11 cellular contexts compared by ENCODE assay signal in genomic region chr7:90597879-90598278, GRCh38. TPM values are rescaled to one million over a fixed set of nuclear protein-coding genes. Genes with fewer than 3 reads are reported as not detected.
A peak's percentile ranks its signal among the peaks of the same experiment; 100 is the strongest.
DNase-seq lines count a peak whose midpoint lies in the region; ATAC-seq and TF ChIP-seq lines count a peak whose summit lies in the region.
"Had no signal": no experiment of that assay in that cellular context is flagged by ENCODE, and none has a peak within 500 bp of the region (broad histone marks: within the 10 kb centered on the region; RNA-seq: fewer than 3 reads in every experiment).

No MANE protein-coding gene starts in this region.

- H3K36me3 Mint-ChIP-seq in activated naive CD4-positive, alpha-beta T cell treated with anti-CD3 and anti-CD28 coated beads, Interleukin-2, amount 50 U/mL, for 24 hours, result no peaks in the 10 kb centered on the region
- no peaks in the 10 kb centered on the region for H3K36me3 Mint-ChIP-seq in stimulated activated memory B cell treated with anti-CD40 and anti-IgM and Interleukin-4, amounts not matched to agents 10 μg/mL and 1 μg/mL and 100 μg/mL, for 72 hours

- H3K27ac ChIP-seq in VCaP (peak overlapping the region; percentile 97), right cardiac atrium (ENCODE audit: low read length) (no peak overlapping the region)
- H3K27ac ChIP-seq: A549 had no signal

- peak overlapping the region; percentile 92 for H3K4me3 ChIP-seq in right cardiac atrium (ENCODE audit: low read length)
- H3K4me3 ChIP-seq: A549 had no signal

- H3K27me3 ChIP-seq in right cardiac atrium (ENCODE audit: control insufficient read depth, insufficient read depth), result no peaks in the 10 kb centered on the region

- peaks cover 2% of the 10 kb centered on the region for H3K4me1 ChIP-seq in right cardiac atrium (ENCODE audit: control insufficient read depth, insufficient read depth, low read length)

- no peak for TF ChIP-seq CTCF in VCaP (conservative IDR thresholded peaks at IDR 0.05)

- no peak overlapping the region for H3K27ac Mint-ChIP-seq in activated naive CD4-positive, alpha-beta T cell treated with anti-CD3 and anti-CD28 coated beads, Interleukin-2, amount 50 U/mL, for 24 hours
- peak overlapping the region; percentile 91 for H3K27ac Mint-ChIP-seq in stimulated activated memory B cell treated with anti-CD40 and anti-IgM and Interleukin-4, amounts not matched to agents 10 μg/mL and 1 μg/mL and 100 μg/mL, for 72 hours
- H3K27ac Mint-ChIP-seq: activated CD4-positive, alpha-beta T cell treated with anti-CD3 and anti-CD28 coated beads, Interleukin-2, amount 10 ng/mL, durations not matched to agents 24 days and 14 days had no signal

- 16% methylated on average over 6 of the region's 6 CpGs for WGBS in right cardiac atrium

- DNase-seq in activated naive CD4-positive, alpha-beta T cell treated with anti-CD3 and anti-CD28 coated beads, Interleukin-2, amount 50 U/mL, for 16 hours, result no peak
- DNase-seq in right cardiac atrium (no peak), mesenteric fat pad (ENCODE audit: low spot score) (no peak), NCI-H1417 treated with DMSO at 0.1 percent for 48 hours (lab: John Stamatoyannopoulos, UW) (no peak)
- DNase-seq: activated CD4-positive, alpha-beta T cell treated with anti-CD3 and anti-CD28 coated beads, Interleukin-2, amount 10 ng/mL, durations not matched to agents 24 days and 14 days; spleen had no signal

- intact Hi-C loops in right cardiac atrium (cut with DNase I), result no loop called here

- no peaks in the 10 kb centered on the region for H3K9me3 Mint-ChIP-seq in activated naive CD4-positive, alpha-beta T cell treated with anti-CD3 and anti-CD28 coated beads, Interleukin-2, amount 50 U/mL, for 24 hours
- H3K9me3 Mint-ChIP-seq in stimulated activated memory B cell treated with anti-CD40 and anti-IgM and Interleukin-4, amounts not matched to agents 10 μg/mL and 1 μg/mL and 100 μg/mL, for 72 hours, result no peaks in the 10 kb centered on the region
- H3K9me3 Mint-ChIP-seq: activated CD4-positive, alpha-beta T cell treated with anti-CD3 and anti-CD28 coated beads, Interleukin-2, amount 10 ng/mL, durations not matched to agents 24 days and 14 days had no signal

- ATAC-seq in right cardiac atrium, result no peak
- ATAC-seq in stimulated activated memory B cell treated with anti-CD40 and anti-IgM and Interleukin-4, amounts not matched to agents 10 μg/mL and 1 μg/mL and 100 μg/mL, for 72 hours, result no peak
- no peak for ATAC-seq in GM21390 (IDR thresholded peaks at IDR 0.05; ENCODE audit: unreplicated experiment)

- peak overlapping the region; percentile 8 for H3K4me3 Mint-ChIP-seq in activated naive CD4-positive, alpha-beta T cell treated with anti-CD3 and anti-CD28 coated beads, Interleukin-2, amount 50 U/mL, for 24 hours
- H3K4me3 Mint-ChIP-seq in stimulated activated memory B cell treated with anti-CD40 and anti-IgM and Interleukin-4, amounts not matched to agents 10 μg/mL and 1 μg/mL and 100 μg/mL, for 72 hours, result peak overlapping the region; percentile 91

- H3K27me3 Mint-ChIP-seq in activated naive CD4-positive, alpha-beta T cell treated with anti-CD3 and anti-CD28 coated beads, Interleukin-2, amount 50 U/mL, for 24 hours, result peaks cover 46% of the 10 kb centered on the region
- H3K27me3 Mint-ChIP-seq in stimulated activated memory B cell treated with anti-CD40 and anti-IgM and Interleukin-4, amounts not matched to agents 10 μg/mL and 1 μg/mL and 100 μg/mL, for 72 hours, result no peaks in the 10 kb centered on the region

- H3K9me3 ChIP-seq in right cardiac atrium (ENCODE audit: control insufficient read depth, low read length), result no peaks in the 10 kb centered on the region
- H3K9me3 ChIP-seq: A549, spleen had no signal

- H3K4me1 Mint-ChIP-seq in activated naive CD4-positive, alpha-beta T cell treated with anti-CD3 and anti-CD28 coated beads, Interleukin-2, amount 50 U/mL, for 24 hours, result peaks cover 7% of the 10 kb centered on the region
- H3K4me1 Mint-ChIP-seq in stimulated activated memory B cell treated with anti-CD40 and anti-IgM and Interleukin-4, amounts not matched to agents 10 μg/mL and 1 μg/mL and 100 μg/mL, for 72 hours, result peaks cover 63% of the 10 kb centered on the region

RNA-seq across cellular contexts. Expression of gene CDK14, which starts 1.8 kb away (rescaled TPM):
- total RNA-seq in right cardiac atrium, result 10 to 100 TPM; 55.4 to 93.1 (median 60.9) TPM
- polyA plus RNA-seq in right cardiac atrium, result 10.7 TPM
- total RNA-seq in mesenteric fat pad, result 47.2 TPM
